Comparison of ENCODE assay signal across 17 cellular contexts in the genomic region with DNA sequence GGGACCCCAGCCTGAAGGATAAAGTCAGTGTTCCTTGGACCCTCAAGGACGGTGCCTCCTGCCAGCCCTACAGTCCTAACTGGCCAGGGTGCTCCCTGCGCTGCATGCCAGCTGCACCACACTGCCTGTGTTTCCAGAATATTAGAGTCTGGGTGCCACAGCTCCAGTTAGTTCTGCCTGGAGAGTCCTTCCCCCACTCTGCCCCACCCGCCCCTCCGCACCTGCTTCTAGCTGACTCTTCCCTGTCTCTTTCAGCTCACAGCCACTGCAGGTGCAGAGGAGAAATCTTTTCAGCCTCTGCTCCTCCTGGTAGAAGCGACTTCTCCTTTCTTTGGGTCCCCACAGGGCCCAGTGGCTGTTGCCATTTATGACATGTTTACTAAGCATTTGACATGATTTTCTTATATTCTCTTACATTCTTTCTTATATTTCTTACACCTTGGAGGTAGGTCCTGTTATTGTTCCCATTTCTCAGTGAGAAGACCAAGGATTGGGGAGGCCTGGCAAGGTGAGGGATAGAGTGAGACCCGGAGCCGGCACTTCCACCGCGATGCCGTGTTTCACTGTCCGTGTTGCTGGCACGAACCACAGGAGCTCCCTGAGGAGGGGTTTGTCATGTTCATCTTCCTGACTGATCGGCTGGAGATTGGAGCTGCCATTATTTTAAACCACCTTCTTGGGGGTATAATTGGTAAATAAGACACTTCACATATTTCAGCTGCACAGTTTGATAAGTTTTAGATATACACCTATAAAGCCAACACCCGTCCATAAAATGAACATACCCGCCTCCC. TPM values are rescaled to one million over a fixed set of nuclear protein-coding genes. Genes with fewer than 3 reads are reported as not detected.
A peak's percentile ranks its signal among the peaks of the same experiment; 100 is the strongest.
DNase-seq lines count a peak whose midpoint lies in the region; ATAC-seq and TF ChIP-seq lines count a peak whose summit lies in the region.
"Had no signal": no experiment of that assay in that cellular context is flagged by ENCODE, and none has a peak within 500 bp of the region (broad histone marks: within the 10 kb centered on the region; RNA-seq: fewer than 3 reads in every experiment).

No MANE protein-coding gene starts in this region.

- H4K20me1 ChIP-seq in H9 (ENCODE audit: control insufficient read depth, insufficient read depth, insufficient read length) = no peaks in the 10 kb centered on the region

- no peak overlapping the region for H3K4ac ChIP-seq in H9 (ENCODE audit: low read depth, low read length)
- H3K4ac ChIP-seq in mesendoderm (ENCODE audit: low read depth, low read length) = no peak overlapping the region

- POLR2A ChIA-PET in activated CD4-positive, alpha-beta T cell treated with anti-CD3 and anti-CD28 coated beads, Interleukin-2, amount 10 ng/mL, durations not matched to agents 7 days and 5 days (lab: Charles Lee) = no interaction called here

- H3K9me3 Mint-ChIP-seq in activated CD4-positive, alpha-beta T cell treated with anti-CD3 and anti-CD28 coated beads, Interleukin-2, amount 10 ng/mL, durations not matched to agents 7 days and 5 days = no peaks in the 10 kb centered on the region
- no peaks in the 10 kb centered on the region for H3K9me3 Mint-ChIP-seq in activated T-helper 17 cell treated with anti-CD3 and anti-CD28 coated beads, Interleukin-2, amount 50 U/mL, for 72 hours
- peaks cover 0 to 1% of the 10 kb centered on the region in 2 experiments; a peak in 1 of 5 replicates for H3K9me3 Mint-ChIP-seq in H9

- no peak overlapping the region for H2AFZ ChIP-seq in H9 (ENCODE audit: low read length)

- no peaks in the 10 kb centered on the region for H3K27me3 Mint-ChIP-seq in activated CD4-positive, alpha-beta T cell treated with anti-CD3 and anti-CD28 coated beads, Interleukin-2, amount 10 ng/mL, durations not matched to agents 7 days and 5 days
- H3K27me3 Mint-ChIP-seq in activated T-helper 17 cell treated with anti-CD3 and anti-CD28 coated beads, Interleukin-2, amount 50 U/mL, for 72 hours = no peaks in the 10 kb centered on the region
- H3K27me3 Mint-ChIP-seq in H9 (ENCODE audit: low read depth) = no peaks in the 10 kb centered on the region

- peak overlapping the region; percentile 78 for H3K27ac Mint-ChIP-seq in activated CD4-positive, alpha-beta T cell treated with anti-CD3 and anti-CD28 coated beads, Interleukin-2, amount 10 ng/mL, durations not matched to agents 7 days and 5 days
- peak overlapping the region; percentile 84 for H3K27ac Mint-ChIP-seq in activated T-helper 17 cell treated with anti-CD3 and anti-CD28 coated beads, Interleukin-2, amount 50 U/mL, for 72 hours
- no peak overlapping the region for H3K27ac Mint-ChIP-seq in H9
- H3K27ac Mint-ChIP-seq: type B pancreatic cell had no signal

- H3K27ac ChIP-seq in subcutaneous abdominal adipose tissue (ENCODE audit: low read depth, low read length) = peak overlapping the region; percentile 99
- no peak overlapping the region for H3K27ac ChIP-seq in H9 (ENCODE audit: insufficient read length, low read depth, low read length)
- H3K27ac ChIP-seq in mesendoderm (ENCODE audit: low read depth, low read length) = no peak overlapping the region

- H2BK15ac ChIP-seq in H9 (ENCODE audit: low read depth, low read length) = no peak overlapping the region
- H2BK15ac ChIP-seq in mesendoderm (replicated peaks; ENCODE audit: low read depth) = no peak overlapping the region

- H3K56ac ChIP-seq in H9 (ENCODE audit: insufficient read length, low read depth, low read length) = no peak overlapping the region
- no peak overlapping the region for H3K56ac ChIP-seq in mesendoderm (ENCODE audit: low read length)

- no peak overlapping the region for H3T11ph ChIP-seq in H9 (ENCODE audit: low read length)

- H3K9me3 ChIP-seq in subcutaneous abdominal adipose tissue (ENCODE audit: control insufficient read depth in 5 of 5, low read length in 5 of 5) (no peaks in the 10 kb centered on the region), H9 (ENCODE audit: control insufficient read depth, low read depth, low read length) (no peaks in the 10 kb centered on the region)

- no peak overlapping the region for H3K14ac ChIP-seq in H9 (ENCODE audit: insufficient read depth, low read length)

- H3K23me2 ChIP-seq in H9 (ENCODE audit: insufficient read length, low read depth, low read length, poor library complexity, severe bottlenecking) = no peaks in the 10 kb centered on the region

- H3K18ac ChIP-seq in H9 (ENCODE audit: insufficient read length, low read depth, low read length) (no peak overlapping the region), mesendoderm (ENCODE audit: low read length) (no peak overlapping the region)

- H2BK5ac ChIP-seq in H9 (ENCODE audit: insufficient read length, low read length) = no peak overlapping the region
- no peak overlapping the region for H2BK5ac ChIP-seq in mesendoderm (ENCODE audit: low read length)

- H3K79me1 ChIP-seq in H9 (ENCODE audit: insufficient read depth, low read depth, low read length, poor library complexity, severe bottlenecking) (no peaks in the 10 kb centered on the region), mesendoderm (ENCODE audit: low read length) (no peaks in the 10 kb centered on the region)

- no peak overlapping the region for H3K4me3 Mint-ChIP-seq in activated CD4-positive, alpha-beta T cell treated with anti-CD3 and anti-CD28 coated beads, Interleukin-2, amount 10 ng/mL, durations not matched to agents 7 days and 5 days
- no peak overlapping the region for H3K4me3 Mint-ChIP-seq in activated T-helper 17 cell treated with anti-CD3 and anti-CD28 coated beads, Interleukin-2, amount 50 U/mL, for 72 hours
- H3K4me3 Mint-ChIP-seq in H9 = no peak overlapping the region
- H3K4me3 Mint-ChIP-seq: neural crest cell, type B pancreatic cell had no signal

- CTCF ChIA-PET in activated CD4-positive, alpha-beta T cell treated with anti-CD3 and anti-CD28 coated beads, Interleukin-2, amount 10 ng/mL, durations not matched to agents 7 days and 5 days (lab: Charles Lee) = no interaction called here

- H3K4me3 ChIP-seq in subcutaneous abdominal adipose tissue (ENCODE audit: low read depth in 1 of 5, low read length in 5 of 5) = no peak overlapping the region
- H3K4me3 ChIP-seq in mesendoderm (ENCODE audit: low read length) = no peak overlapping the region
- H3K4me3 ChIP-seq: skin epidermis had no signal

- no peaks in the 10 kb centered on the region for H3K79me2 ChIP-seq in H9 (ENCODE audit: insufficient read depth, low read length)
- H3K79me2 ChIP-seq in mesendoderm (ENCODE audit: control insufficient read depth, insufficient read depth, low read length) = no peaks in the 10 kb centered on the region

- peaks cover 34 to 86% (median 70%) of the 10 kb centered on the region in 5 donors for H3K4me1 ChIP-seq in subcutaneous abdominal adipose tissue (ENCODE audit: control insufficient read depth in 5 of 5, insufficient read depth in 5 of 5, low read length in 5 of 5)
- no peaks in the 10 kb centered on the region for H3K4me1 ChIP-seq in H9 (ENCODE audit: insufficient read depth, low read length)
- H3K4me1 ChIP-seq in mesendoderm (ENCODE audit: control insufficient read depth, low read depth, low read length) = no peaks in the 10 kb centered on the region

- no peak for DNase-seq in activated CD4-positive, alpha-beta T cell treated with anti-CD3 and anti-CD28 coated beads, Interleukin-2, amount 10 ng/mL, durations not matched to agents 7 days and 5 days
- DNase-seq in activated CD4-positive, alpha-beta T cell treated with anti-CD3 and anti-CD28 coated beads, Interleukin-2, amount 50 U/mL, for 48 hours = no peak
- DNase-seq in NAMALWA (ENCODE audit: low spot score) (peak; percentile 93), H9 (no peak), mesendoderm (no peak)
- no peak for DNase-seq in activated CD4-positive, CD25-positive, alpha-beta regulatory T cell treated with anti-CD3 and anti-CD28 coated beads, Interleukin-2, amount 50 U/mL, for 72 hours
- DNase-seq: ACHN; activated CD8-positive, alpha-beta memory T cell treated with anti-CD3 and anti-CD28 coated beads for 24 hours; amygdala; DND-41; foreskin melanocyte; PC-3 had no signal

- H3K9ac ChIP-seq in subcutaneous abdominal adipose tissue (ENCODE audit: low read length in 5 of 5) (peak overlapping the region in 1 of 5 donors; percentile 28), H9 (ENCODE audit: extremely low read depth, insufficient read length, low read length) (no peak overlapping the region), mesendoderm (ENCODE audit: low read length) (no peak overlapping the region)

- WGBS in H9 (ENCODE audit: extremely low coverage, insufficient read length, low lambda C conversion rate) = no CpG with 5 or more reads among the region's 15 CpGs
- no CpG with 5 or more reads among the region's 15 CpGs for WGBS in mesendoderm (ENCODE audit: extremely low coverage, insufficient coverage, low lambda C conversion rate)

- H4K91ac ChIP-seq in H9 (ENCODE audit: insufficient read length, low read depth, low read length) = no peak overlapping the region

- peaks cover 0 to 4% (median 0%) of the 10 kb centered on the region in 5 donors for H3K27me3 ChIP-seq in subcutaneous abdominal adipose tissue (ENCODE audit: control insufficient read depth in 5 of 5, insufficient read depth in 4 of 5, low read length in 5 of 5)
- H3K27me3 ChIP-seq in H9 (ENCODE audit: insufficient read depth, low read length) = no peaks in the 10 kb centered on the region
- H3K27me3 ChIP-seq in mesendoderm (ENCODE audit: insufficient read depth, low read length, poor library complexity) = no peaks in the 10 kb centered on the region

- H3K36me3 ChIP-seq in subcutaneous abdominal adipose tissue (ENCODE audit: control insufficient read depth in 5 of 5, insufficient read depth in 5 of 5, low read length in 5 of 5) (peaks cover 0 to 9% (median 0%) of the 10 kb centered on the region in 5 donors), mesendoderm (ENCODE audit: control insufficient read depth, insufficient read depth, low read length) (no peaks in the 10 kb centered on the region)

- H4K8ac ChIP-seq in H9 (replicated peaks; ENCODE audit: insufficient read length, low read depth, low read length) (no peak overlapping the region), mesendoderm (ENCODE audit: low read depth, low read length) (no peak overlapping the region)

- H2BK20ac ChIP-seq in H9 (ENCODE audit: low read depth, low read length, poor library complexity, severe bottlenecking) = no peak overlapping the region

- H2BK120ac ChIP-seq in H9 (ENCODE audit: low read depth, low read length, poor library complexity, severe bottlenecking) (no peak overlapping the region), mesendoderm (ENCODE audit: low read depth, low read length) (no peak overlapping the region)

- H2AK5ac ChIP-seq in H9 (ENCODE audit: insufficient read length, low read length) (no peak overlapping the region), mesendoderm (ENCODE audit: low read length) (no peak overlapping the region)

- H3K4me1 Mint-ChIP-seq in activated CD4-positive, alpha-beta T cell treated with anti-CD3 and anti-CD28 coated beads, Interleukin-2, amount 10 ng/mL, durations not matched to agents 7 days and 5 days = peaks cover 53% of the 10 kb centered on the region
- H3K4me1 Mint-ChIP-seq in activated T-helper 17 cell treated with anti-CD3 and anti-CD28 coated beads, Interleukin-2, amount 50 U/mL, for 72 hours = peaks cover 51% of the 10 kb centered on the region
- peaks cover 18 to 25% of the 10 kb centered on the region in 2 experiments for H3K4me1 Mint-ChIP-seq in H9

- ATAC-seq in activated T-helper 17 cell treated with anti-CD3 and anti-CD28 coated beads, Interleukin-2, amount 50 U/mL, for 72 hours (replicated peaks) = no peak
- ATAC-seq: PC-3 had no signal

- H3K23ac ChIP-seq in H9 (ENCODE audit: insufficient read length, low read depth, low read length) (no peak overlapping the region), mesendoderm (ENCODE audit: low read length) (no peak overlapping the region)

- H2BK12ac ChIP-seq in H9 (ENCODE audit: insufficient read length, low read depth, low read length) = no peak overlapping the region

- H3K4me2 ChIP-seq in H9 (ENCODE audit: insufficient read depth, insufficient read length, low read length) = no peak overlapping the region
- H3K4me2 ChIP-seq in mesendoderm (ENCODE audit: low read length) = no peak overlapping the region

- H3K36me3 Mint-ChIP-seq in activated CD4-positive, alpha-beta T cell treated with anti-CD3 and anti-CD28 coated beads, Interleukin-2, amount 10 ng/mL, durations not matched to agents 7 days and 5 days (ENCODE audit: low read depth) = peaks cover 32% of the 10 kb centered on the region
- peaks cover 32% of the 10 kb centered on the region for H3K36me3 Mint-ChIP-seq in activated T-helper 17 cell treated with anti-CD3 and anti-CD28 coated beads, Interleukin-2, amount 50 U/mL, for 72 hours (ENCODE audit: low read depth)
- H3K36me3 Mint-ChIP-seq in H9 (ENCODE audit: insufficient read depth in 1 of 3, low read depth in 3 of 3) = no peaks in the 10 kb centered on the region
- H3K36me3 Mint-ChIP-seq: type B pancreatic cell had no signal

- no peak for TF ChIP-seq CTCF in H9 (conservative IDR thresholded peaks at IDR 0.05)

- H4K5ac ChIP-seq in H9 (ENCODE audit: insufficient read length, low read depth, low read length) (no peak overlapping the region), mesendoderm (ENCODE audit: low read length) (no peak overlapping the region)

RNA-seq across cellular contexts. Expression of gene SYNE3, which starts 29.4 kb away (rescaled TPM):
- total RNA-seq in activated CD4-positive, alpha-beta T cell treated with anti-CD3 and anti-CD28 coated beads, Interleukin-2, amount 10 ng/mL, durations not matched to agents 7 days and 5 days = 10 to 100 TPM; 81.0 to 95.8 TPM
- 10 to 100 TPM; 78.9 to 79.1 TPM for total RNA-seq in activated T-helper 17 cell treated with anti-CD3 and anti-CD28 coated beads, Interleukin-2, amount 50 U/mL, for 72 hours
- 0.11 and 0.13 TPM in 2 replicates for total RNA-seq in H9 (2021)
- polyA plus RNA-seq in mesendoderm (2013, experiment 1 of 2) = 0.34 TPM
- polyA plus RNA-seq in mesendoderm (2013, experiment 2 of 2) = 0.31 TPM

RNA-seq across cellular contexts. Expression of gene GLRX5, which starts 47.8 kb away (rescaled TPM):
- total RNA-seq in activated CD4-positive, alpha-beta T cell treated with anti-CD3 and anti-CD28 coated beads, Interleukin-2, amount 10 ng/mL, durations not matched to agents 7 days and 5 days = 10 to 100 TPM; 36.6 to 51.2 TPM
- total RNA-seq in activated T-helper 17 cell treated with anti-CD3 and anti-CD28 coated beads, Interleukin-2, amount 50 U/mL, for 72 hours = 10 to 100 TPM; 21.5 to 61.4 TPM
- 62.2 and 64.0 TPM in 2 replicates for total RNA-seq in H9 (2021)
- polyA plus RNA-seq in mesendoderm (2013, experiment 1 of 2) = 71.4 TPM
- 69.3 TPM for polyA plus RNA-seq in mesendoderm (2013, experiment 2 of 2)

Comparison
In these comparisons a context has a peak if more than half of its experiments do, and no peak if none do; other contexts are left out.
1. H3K27ac Mint-ChIP-seq: peak in activated CD4-positive, alpha-beta T cell treated with anti-CD3 and anti-CD28 coated beads, Interleukin-2, amount 10 ng/mL, durations not matched to agents 7 days and 5 days (single experiment) and activated T-helper 17 cell treated with anti-CD3 and anti-CD28 coated beads, Interleukin-2, amount 50 U/mL, for 72 hours (single experiment); none in H9 (0 of 3).
2. RNA of gene SYNE3, which starts 29.4 kb away (total RNA-seq): 81.0 to 95.8 TPM in activated CD4-positive, alpha-beta T cell treated with anti-CD3 and anti-CD28 coated beads, Interleukin-2, amount 10 ng/mL, durations not matched to agents 7 days and 5 days and 78.9 to 79.1 TPM in activated T-helper 17 cell treated with anti-CD3 and anti-CD28 coated beads, Interleukin-2, amount 50 U/mL, for 72 hours; 0.11 to 0.13 TPM in H9; every median in the first group is over 10 times any median in the second.